Comparison of ENCODE assay signal across 9 cellular contexts in genomic region chr14:81710232-81710845, GRCh38.
A peak's percentile ranks its signal among the peaks of the same experiment; 100 is the strongest.
DNase-seq lines count a peak whose midpoint lies in the region; ATAC-seq and TF ChIP-seq lines count a peak whose summit lies in the region.
"Had no signal": no experiment of that assay in that cellular context is flagged by ENCODE, and none has a peak within 500 bp of the region (broad histone marks: within the 10 kb centered on the region; RNA-seq: fewer than 3 reads in every experiment).

No MANE protein-coding gene starts in this region.

- no TSS peak for BruUV-seq in IMR-90 (replicated peaks; lab: Mats Ljungman, UMichigan)

- H3K9me1 ChIP-seq in IMR-90 (ENCODE audit: insufficient read depth, low read length): no peaks in the 10 kb centered on the region

- no peak overlapping the region for H2BK15ac ChIP-seq in IMR-90 (ENCODE audit: low read depth, low read length)

- TF ChIP-seq CTCF in heart left ventricle (IDR thresholded peaks at IDR 0.05) (peak; percentile 36 to 67 (median 58)), IMR-90 (conservative IDR thresholded peaks at IDR 0.05; ENCODE audit: low read depth, low read length) (0 out of 2 replicates have a peak, but pooled peaks have one; percentile 8), Peyer's patch (IDR thresholded peaks at IDR 0.05) (peak in 4 of 6 experiments; percentile 16 to 46 (median 34)), fibroblast of pulmonary artery (IDR thresholded peaks at IDR 0.05; ENCODE audit: low read length, missing control alignments) (peak; percentile 38)

- no peaks in the 10 kb centered on the region for H3K79me1 ChIP-seq in IMR-90 (ENCODE audit: low read depth in 1 of 2, low read length in 2 of 2)

- H4K20me1 ChIP-seq in IMR-90 (ENCODE audit: insufficient read depth, low read length): no peaks in the 10 kb centered on the region

- intact Hi-C loops in heart left ventricle (cut with DNase I) (loop anchor here in 4 of 10 donors (5.0 to 10.0 kb wide), 3 partner anchors 264 to 284 kb away; no protein-coding TSS in a partner anchor), Right ventricle myocardium inferior (cut with DNase I) (loop anchor here (5.0 kb wide), 1 partner anchor 282 kb away; no protein-coding TSS in a partner anchor), IMR-90 (cut with micrococcal nuclease) (no loop called here)

- H4K5ac ChIP-seq in IMR-90 (ENCODE audit: low read depth, low read length): no peak overlapping the region

- WGBS in heart left ventricle, 4 donors: 44 to 50% (median 46%) methylated on average over 2 of the region's 2 CpGs
- WGBS in IMR-90 (ENCODE audit: extremely low coverage in 2 of 2, insufficient read length in 1 of 2), 2 experiments: no CpG with 5 or more reads among the region's 2 CpGs

- H3K9ac ChIP-seq in IMR-90 (ENCODE audit: low read depth, low read length): no peak overlapping the region

- DNase-seq in heart left ventricle (no peak), Right ventricle myocardium inferior (ENCODE audit: missing footprints) (no peak), IMR-90 (peak; percentile 1), Peyer's patch (no peak), fibroblast of pulmonary artery (ENCODE audit: low read depth) (peak; percentile 27), retina (peak; percentile 29), cortex of kidney (lab: John Stamatoyannopoulos, UW) (no peak)
- DNase-seq in stimulated activated CD4-positive, alpha-beta T cell treated with anti-CD3 and anti-CD28 coated beads, Interleukin-4, amount 100 ng/mL, for 4 hours: no peak
- DNase-seq: activated naive CD8-positive, alpha-beta T cell treated with anti-CD3 and anti-CD28 coated beads, Interleukin-2, amount 10 ng/mL, durations not matched to agents 7 days and 5 days had no signal

- POLR2A ChIA-PET in IMR-90 (lab: Charles Lee; ENCODE audit: unreplicated experiment): no interaction called here

- ATAC-seq in heart left ventricle (no peak), Right ventricle myocardium inferior (no peak), IMR-90 (ENCODE audit: low read depth) (no peak)

- H2AK9ac ChIP-seq in IMR-90 (replicated peaks; ENCODE audit: low read depth, low read length, poor library complexity): no peak overlapping the region

- H3K27me3 ChIP-seq in heart left ventricle (peaks cover 0 to 4% (median 0%) of the 10 kb centered on the region in 9 donors), IMR-90 (ENCODE audit: control insufficient read depth, insufficient read depth, low read length) (no peaks in the 10 kb centered on the region), Peyer's patch (no peaks in the 10 kb centered on the region)

- H2BK20ac ChIP-seq in IMR-90 (ENCODE audit: low read depth, low read length): no peak overlapping the region

- no peaks in the 10 kb centered on the region for H3K4me1 ChIP-seq in heart left ventricle
- no peaks in the 10 kb centered on the region for H3K4me1 ChIP-seq in IMR-90 (ENCODE audit: control insufficient read depth, insufficient read depth, low read length)
- H3K4me1 ChIP-seq in Peyer's patch: no peaks in the 10 kb centered on the region

- no peak for TF ChIP-seq RAD21 in IMR-90 (IDR thresholded peaks at IDR 0.05; ENCODE audit: low read length)

- no peak overlapping the region for H4K91ac ChIP-seq in IMR-90 (ENCODE audit: insufficient read depth, low read depth, low read length)

- no peak overlapping the region for H3K14ac ChIP-seq in IMR-90 (replicated peaks; ENCODE audit: low read depth, low read length)

- H4K8ac ChIP-seq in IMR-90 (ENCODE audit: low read depth in 2 of 2, low read length in 2 of 2): no peak overlapping the region

- H3K27ac ChIP-seq in heart left ventricle (no peak overlapping the region), IMR-90 (ENCODE audit: insufficient read depth, low read length) (no peak overlapping the region), Peyer's patch (no peak overlapping the region)

- H3K23ac ChIP-seq in IMR-90 (ENCODE audit: low read depth, low read length): no peak overlapping the region

- no peak overlapping the region for H3K4me3 ChIP-seq in heart left ventricle
- no peak overlapping the region for H3K4me3 ChIP-seq in IMR-90 (ENCODE audit: insufficient read depth, low read depth, low read length)
- H3K4me3 ChIP-seq in Peyer's patch: no peak overlapping the region
- H3K4me3 ChIP-seq in fibroblast of pulmonary artery (replicated peaks; ENCODE audit: low read depth, low read length): no peak overlapping the region

- H2AFZ ChIP-seq in IMR-90 (replicated peaks; ENCODE audit: low read length, poor library complexity): no peak overlapping the region

- H2AK5ac ChIP-seq in IMR-90 (ENCODE audit: low read depth, low read length): no peak overlapping the region

- no peak overlapping the region for H3K18ac ChIP-seq in IMR-90 (ENCODE audit: low read depth, low read length)

- CTCF ChIA-PET in IMR-90 (lab: Yijun Ruan, JAX): interaction anchor here (1.3 kb wide), 1 partner anchor 17 kb away, joined by 3 read pairs; no protein-coding TSS in a partner anchor

- no peak overlapping the region for H3K4ac ChIP-seq in IMR-90 (ENCODE audit: low read depth, low read length)

- peaks cover 0 to 6% (median 0%) of the 10 kb centered on the region in 12 donors for H3K9me3 ChIP-seq in heart left ventricle
- peaks cover 14% of the 10 kb centered on the region for H3K9me3 ChIP-seq in IMR-90 (ENCODE audit: control insufficient read depth, insufficient read depth, low read length)
- H3K9me3 ChIP-seq in Peyer's patch: no peaks in the 10 kb centered on the region

- dilution Hi-C loops in IMR-90 (cut with HindIII; ENCODE audit: low sequenced_read_pairs, unreplicated experiment): no loop called here

- in situ Hi-C loops in IMR-90 (cut with MboI; ENCODE audit: low sequenced_read_pairs): no loop called here

- TF ChIP-seq POLR2A in heart left ventricle (IDR thresholded peaks at IDR 0.05) (no peak), IMR-90 (IDR thresholded peaks at IDR 0.05; ENCODE audit: low read depth, low read length) (no peak), Peyer's patch (IDR thresholded peaks at IDR 0.05) (no peak)

- H2BK120ac ChIP-seq in IMR-90 (ENCODE audit: low read depth, low read length): no peak overlapping the region

- no peaks in the 10 kb centered on the region for H3K36me3 ChIP-seq in heart left ventricle
- H3K36me3 ChIP-seq in IMR-90 (ENCODE audit: control insufficient read depth, insufficient read depth, low read length): no peaks in the 10 kb centered on the region
- no peaks in the 10 kb centered on the region for H3K36me3 ChIP-seq in Peyer's patch

- no peak overlapping the region for H3K56ac ChIP-seq in IMR-90 (ENCODE audit: extremely low read depth, insufficient read depth, low read length)

- no peak overlapping the region for H2BK5ac ChIP-seq in IMR-90 (ENCODE audit: low read depth, low read length, poor library complexity, severe bottlenecking)

- no peak overlapping the region for H3K4me2 ChIP-seq in IMR-90 (ENCODE audit: low read depth, low read length)

TF ChIP-seq in IMR-90, 13 proteins besides CTCF, POLR2A, EP300 and RAD21:
- TF ChIP-seq MXI1 (IDR thresholded peaks at IDR 0.05; ENCODE audit: borderline replicate concordance, low read depth, low read length) (no peak), SMC3 (IDR thresholded peaks at IDR 0.05; ENCODE audit: low read depth, low read length) (no peak), BHLHE40 (IDR thresholded peaks at IDR 0.05; ENCODE audit: low read depth, low read length) (no peak)
TF ChIP-seq in IMR-90: peak in this region for 0.

Comparison
In these comparisons a context has a peak if more than half of its experiments do, and no peak if none do; other contexts are left out.
1. DNase-seq: peak in IMR-90 (single experiment), fibroblast of pulmonary artery (single experiment) and retina (single experiment); none in heart left ventricle (0 of 5), Right ventricle myocardium inferior (single experiment), Peyer's patch (0 of 3), cortex of kidney (single experiment) and stimulated activated CD4-positive, alpha-beta T cell treated with anti-CD3 and anti-CD28 coated beads, Interleukin-4, amount 100 ng/mL, for 4 hours (0 of 2).
2. CTCF ChIP-seq: peak in every context shown above with its lines; median percentile 58 in heart left ventricle; 38 in fibroblast of pulmonary artery; 34 in Peyer's patch; 8 in IMR-90.